2 cellular contexts compared by ENCODE assay signal in the genomic region with DNA sequence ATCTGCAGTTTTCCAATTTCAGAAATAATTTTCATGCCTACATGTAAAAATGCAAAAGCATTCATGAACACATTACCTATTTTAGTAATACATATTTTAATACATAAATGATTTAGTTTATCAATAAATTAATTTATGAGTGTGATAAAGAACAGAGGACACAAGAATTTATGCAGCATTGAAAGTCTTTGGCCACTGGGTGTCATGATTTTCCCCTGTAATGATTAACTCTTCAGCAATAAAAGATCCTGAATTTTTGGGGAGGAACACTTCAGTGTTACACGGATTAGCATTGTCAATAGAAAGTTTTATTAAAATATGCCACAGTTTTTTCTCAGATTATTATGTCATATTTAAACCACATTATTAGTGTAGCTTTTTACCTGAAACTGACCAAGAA.
TF ChIP-seq lines count a peak whose summit lies in the region.

No MANE protein-coding gene starts in this region.

TF ChIP-seq in SK-N-SH, 30 proteins besides CTCF, POLR2A, EP300 and RAD21 (continued from another document):
- no peak for TF ChIP-seq POLR2AphosphoS5 (IDR thresholded peaks at IDR 0.05; ENCODE audit: low read depth, low read length)
TF ChIP-seq in SK-N-SH: peak in this region for 0.

TF ChIP-seq in SK-N-SH treated with all-trans-retinoic acid at 6 μM for 48 hours, 23 proteins besides CTCF, POLR2A, EP300 and RAD21 (continued from another document):
- no peak for TF ChIP-seq TCF4 (CRISPR knock-in tag; IDR thresholded peaks at IDR 0.05; ENCODE audit: borderline replicate concordance)
